ENCODE assay signal across 27 cellular contexts in the genomic region with DNA sequence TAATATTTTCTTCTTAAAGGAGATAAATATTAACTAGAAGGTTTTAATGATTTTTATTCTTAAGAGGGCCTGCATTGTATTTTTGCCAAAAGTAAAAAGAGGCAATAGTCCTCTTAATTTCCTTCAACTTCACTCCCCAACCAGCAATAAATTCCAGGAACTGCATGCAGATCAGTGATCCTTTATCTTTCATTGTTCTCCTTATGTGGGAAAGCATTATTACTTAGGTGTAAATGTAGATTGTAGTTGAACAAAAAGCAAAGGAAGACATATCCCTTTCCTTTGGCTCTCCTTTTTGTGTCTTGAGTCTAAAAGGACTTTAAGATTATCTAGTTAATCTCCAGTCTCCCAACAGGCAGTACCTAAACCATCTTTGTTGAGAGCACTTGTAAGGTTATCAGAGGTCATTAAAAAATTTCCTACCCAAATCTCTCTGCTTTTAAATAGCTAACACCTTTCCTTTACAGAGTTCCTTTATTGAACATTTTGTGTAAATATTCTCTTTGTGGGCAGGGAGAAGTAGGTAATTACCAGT. TPM values are rescaled to one million over a fixed set of nuclear protein-coding genes. Genes with fewer than 3 reads are reported as not detected.
DNase-seq lines count a peak whose midpoint lies in the region; FAIRE-seq and TF ChIP-seq lines count a peak whose summit lies in the region.
"Had no signal": no experiment of that assay in that cellular context is flagged by ENCODE, and none has a peak within 500 bp of the region (broad histone marks: within the 10 kb centered on the region; RNA-seq: fewer than 3 reads in every experiment).

No MANE protein-coding gene starts in this region.

- H3K36me3 ChIP-seq in BLaER1 (no peaks in the 10 kb centered on the region), ectodermal cell (ENCODE audit: control insufficient read depth, insufficient read depth, low read length) (no peaks in the 10 kb centered on the region), ovary (no peaks in the 10 kb centered on the region)
- H3K36me3 ChIP-seq: HAP-1, SJSA1 had no signal

- no peak overlapping the region for H3K9ac ChIP-seq in BLaER1

- peak overlapping the region; percentile 80 for H3K4me2 ChIP-seq in BLaER1
- H3K4me2 ChIP-seq: A549 had no signal

- TF ChIP-seq EP300 in ovary (IDR thresholded peaks at IDR 0.05), result no peak

- no peaks in the 10 kb centered on the region for H3K27me3 ChIP-seq in BLaER1
- H3K27me3 ChIP-seq in ectodermal cell (ENCODE audit: control insufficient read depth, insufficient read depth, low read length, poor library complexity, severe bottlenecking), result no peaks in the 10 kb centered on the region
- H3K27me3 ChIP-seq in ovary, result no peaks in the 10 kb centered on the region
- H3K27me3 ChIP-seq: SJSA1 had no signal

- H3K4me3 ChIP-seq in BLaER1 (no peak overlapping the region), ectodermal cell (ENCODE audit: insufficient read depth, low read depth, low read length) (no peak overlapping the region), ovary (no peak overlapping the region)
- H3K4me3 ChIP-seq: A549, HAP-1, SJSA1 had no signal

- H3K4me1 ChIP-seq in BLaER1, result peaks cover 60% of the 10 kb centered on the region
- peaks cover 25% of the 10 kb centered on the region for H3K4me1 ChIP-seq in ectodermal cell (ENCODE audit: control insufficient read depth, insufficient read depth, low read length)
- peaks cover 3% of the 10 kb centered on the region for H3K4me1 ChIP-seq in ovary (ENCODE audit: insufficient read depth)
- H3K4me1 ChIP-seq: SJSA1 had no signal

- peak; percentile 35 for FAIRE-seq in D721Med (lab: Jason Lieb, UNC)
- FAIRE-seq: A549 had no signal

- TF ChIP-seq CTCF in D721Med (IDR thresholded peaks at IDR 0.05; ENCODE audit: insufficient read depth, missing control alignments) (no peak), ovary (IDR thresholded peaks at IDR 0.05) (no peak)

- TF ChIP-seq POLR2A in ovary (IDR thresholded peaks at IDR 0.05), result no peak

- H3K27ac ChIP-seq in BLaER1 (peak overlapping the region; percentile 71; the same call in 1 of the 2 replicates), ectodermal cell (ENCODE audit: insufficient read depth, low read depth, low read length, poor library complexity, severe bottlenecking) (peak overlapping the region; percentile 50), ovary (no peak overlapping the region)
- H3K27ac ChIP-seq: A549, C4-2B, HL-60, SJSA1 had no signal

- intact Hi-C loops in ovary (cut with DNase I), result no loop called here

- H3K9me3 ChIP-seq in BLaER1 (no peaks in the 10 kb centered on the region), ectodermal cell (ENCODE audit: control insufficient read depth, low read length) (no peaks in the 10 kb centered on the region), ovary (no peaks in the 10 kb centered on the region)
- H3K9me3 ChIP-seq: A549, HAP-1, SJSA1 had no signal

- DNase-seq in D721Med (ENCODE audit: insufficient read length, low spot score) (no peak), NCI-H146 (lab: John Stamatoyannopoulos, UW) (peak; percentile 23), NCI-H510A (lab: John Stamatoyannopoulos, UW) (no peak), ovary (no peak), DMS53 (lab: John Stamatoyannopoulos, UW) (no peak)
- DNase-seq: AML-193; CD8-positive, alpha-beta memory T cell; DND-41; GOT3; Karpas-422; NCI-H1092 treated with DMSO at 0.1 percent for 48 hours; NCI-H1436 treated with DMSO at 0.1 percent for 48 hours; NCI-H2029; NCI-H345; NCI-H524; NCI-H82; NK-92 treated with Interleukin-12 subunit alpha and Interleukin-12 subunit beta, amount 100 ng/mL, for 24 hours; Right ventricle myocardium superior; RPMI8226; T-helper 2 cell had no signal

- peaks cover 66% of the 10 kb centered on the region for H4K20me1 ChIP-seq in BLaER1

RNA-seq across cellular contexts. Expression of gene RAPGEF2, which starts 55.3 kb away (rescaled TPM):
- polyA plus RNA-seq in ectodermal cell (2013, experiment 1 of 4), result 38.3 TPM
- 40.1 TPM for polyA plus RNA-seq in ectodermal cell (2013, experiment 2 of 4)
- 33.2 TPM for polyA plus RNA-seq in ectodermal cell (2013, experiment 3 of 4)
- 34.8 TPM for polyA plus RNA-seq in ectodermal cell (2013, experiment 4 of 4)
- 10 to 100 TPM; 22.4 to 46.5 (median 25.4) TPM for total RNA-seq in ovary
- polyA plus RNA-seq in ovary, result 10 to 100 TPM; 11.5 to 26.1 TPM

Comparison
In these comparisons a context has a peak if more than half of its experiments do, and no peak if none do; other contexts are left out.
1. H3K27ac ChIP-seq: peak in BLaER1 (single experiment) and ectodermal cell (single experiment); none in ovary (0 of 2).